8 cellular contexts compared by ENCODE assay signal in genomic region chr16:87951550-87952538, GRCh38. TPM values are rescaled to one million over a fixed set of nuclear protein-coding genes. Genes with fewer than 3 reads are reported as not detected.
DNase-seq lines count a peak whose midpoint lies in the region; ATAC-seq and TF ChIP-seq lines count a peak whose summit lies in the region.

No MANE protein-coding gene starts in this region.

- DNase-seq in CD14-positive monocyte (ENCODE audit: low spot score) = no peak
- DNase-seq in immature natural killer cell = no peak
- DNase-seq in stimulated activated effector memory CD8-positive, alpha-beta T cell treated with anti-CD3 and anti-CD28 coated beads, Interleukin-12 subunit alpha, Interleukin-12 subunit beta, amount 100 ng/mL, for 72 hours (ENCODE audit: low spot score in 2 of 2) = no peak
- DNase-seq in DMS153 treated with DMSO at 0.1 percent for 48 hours (lab: John Stamatoyannopoulos, UW; ENCODE audit: unreplicated experiment) = no peak

- H3K4me3 Mint-ChIP-seq in CD14-positive monocyte (peak overlapping the region; percentile 84 to 94), immature natural killer cell (peak overlapping the region; percentile 88 to 100 (median 100))
- peak overlapping the region; percentile 96 for H3K4me3 Mint-ChIP-seq in stimulated activated effector memory CD8-positive, alpha-beta T cell treated with anti-CD3 and anti-CD28 coated beads, Interleukin-12 subunit alpha, Interleukin-12 subunit beta, amount 100 ng/mL, for 72 hours

- H3K9me3 ChIP-seq in HUES64 (ENCODE audit: insufficient read depth, low read depth, low read length) = no peaks in the 10 kb centered on the region

- intact Hi-C loops in CD14-positive monocyte (cut with micrococcal nuclease) = loop anchor here (5.0 to 10.0 kb wide), 2 partner anchors 35 to 753 kb away; partner anchors contain the start of genes CTU2 (in 1 of the 2) and RNF166 (in 1 of the 2)

- no peaks in the 10 kb centered on the region for H3K27me3 ChIP-seq in HUES64 (ENCODE audit: insufficient read depth, low read length)

- H3K27me3 Mint-ChIP-seq in CD14-positive monocyte (ENCODE audit: low read depth in 3 of 3) (peaks cover 0 to 4% (median 0%) of the 10 kb centered on the region in 3 donors), immature natural killer cell (ENCODE audit: low read depth in 3 of 3) (peaks cover 4 to 18% (median 5%) of the 10 kb centered on the region in 3 donors)

- TF ChIP-seq CTCF in CD14-positive monocyte (IDR thresholded peaks at IDR 0.05) = peak; percentile 13

- no peak for ATAC-seq in stimulated activated effector memory CD8-positive, alpha-beta T cell treated with anti-CD3 and anti-CD28 coated beads, Interleukin-12 subunit alpha, Interleukin-12 subunit beta, amount 100 ng/mL, for 72 hours
- ATAC-seq in HG02763 (IDR thresholded peaks at IDR 0.05; ENCODE audit: unreplicated experiment) = no peak

- H3K36me3 Mint-ChIP-seq in CD14-positive monocyte (peaks cover 10 to 11% of the 10 kb centered on the region in 2 donors), immature natural killer cell (peaks cover 0 to 15% (median 0%) of the 10 kb centered on the region in 3 donors)
- H3K36me3 Mint-ChIP-seq in stimulated activated effector memory CD8-positive, alpha-beta T cell treated with anti-CD3 and anti-CD28 coated beads, Interleukin-12 subunit alpha, Interleukin-12 subunit beta, amount 100 ng/mL, for 72 hours = peaks cover 54% of the 10 kb centered on the region

- peak overlapping the region; percentile 96 to 100 (median 97) for H3K27ac Mint-ChIP-seq in CD14-positive monocyte
- peak overlapping the region; percentile 91 to 100 (median 96) for H3K27ac Mint-ChIP-seq in immature natural killer cell
- peak overlapping the region; percentile 99 for H3K27ac Mint-ChIP-seq in stimulated activated effector memory CD8-positive, alpha-beta T cell treated with anti-CD3 and anti-CD28 coated beads, Interleukin-12 subunit alpha, Interleukin-12 subunit beta, amount 100 ng/mL, for 72 hours

- peaks cover 19% of the 10 kb centered on the region for H3K36me3 ChIP-seq in HUES64 (ENCODE audit: insufficient read depth, low read length)

- TF ChIP-seq POLR2A in GM19193 (IDR thresholded peaks at IDR 0.05; ENCODE audit: extremely low read depth, insufficient read depth, insufficient read length) = peak; percentile 74

- peaks cover 0 to 2% (median 0%) of the 10 kb centered on the region in 7 donors for H3K9me3 Mint-ChIP-seq in CD14-positive monocyte
- no peaks in the 10 kb centered on the region for H3K9me3 Mint-ChIP-seq in immature natural killer cell
- no peaks in the 10 kb centered on the region for H3K9me3 Mint-ChIP-seq in stimulated activated effector memory CD8-positive, alpha-beta T cell treated with anti-CD3 and anti-CD28 coated beads, Interleukin-12 subunit alpha, Interleukin-12 subunit beta, amount 100 ng/mL, for 72 hours

- peak overlapping the region; percentile 96 for H3K27ac ChIP-seq in HUES64 (ENCODE audit: low read depth, low read length)
- peak overlapping the region; percentile 93 for H3K27ac ChIP-seq in adipose tissue (ENCODE audit: low read depth, low read length)

- H3K4me1 Mint-ChIP-seq in CD14-positive monocyte = peaks cover 74% of the 10 kb centered on the region
- H3K4me1 Mint-ChIP-seq in immature natural killer cell = peaks cover 55 to 58% of the 10 kb centered on the region in 2 donors
- peaks cover 52% of the 10 kb centered on the region for H3K4me1 Mint-ChIP-seq in stimulated activated effector memory CD8-positive, alpha-beta T cell treated with anti-CD3 and anti-CD28 coated beads, Interleukin-12 subunit alpha, Interleukin-12 subunit beta, amount 100 ng/mL, for 72 hours

- H3K4me1 ChIP-seq in HUES64 (ENCODE audit: insufficient read depth, low read length) = peaks cover 5% of the 10 kb centered on the region; the same call in 1 of the 2 replicates

- H3K9ac ChIP-seq in HUES64 (ENCODE audit: low read depth, low read length) = peak overlapping the region; percentile 94

- peak overlapping the region; percentile 69 for H3K4me3 ChIP-seq in HUES64 (ENCODE audit: low read length)

- WGBS in HUES64 = 4% methylated on average over 82 of the region's 82 CpGs
- 2 to 3% (median 2%) methylated on average over 53 to 80 of the region's 82 CpGs for WGBS in adipose tissue, 3 donors

RNA-seq across cellular contexts. Expression of gene BANP, which starts 0.6 kb away (rescaled TPM):
- 10 to 100 TPM; 10.1 to 11.7 TPM for polyA plus RNA-seq in CD14-positive monocyte
- polyA plus RNA-seq in HUES64 (2013, experiment 1 of 2) = 12.3 TPM
- 11.1 TPM for polyA plus RNA-seq in HUES64 (2013, experiment 2 of 2)
- 10 to 100 TPM in 2 of 3 donors, 1 to 10 TPM in 1; 6.0 to 12.3 (median 11.7) TPM for polyA plus RNA-seq in adipose tissue
- 10 to 100 TPM in 2 of 3 donors, 1 to 10 TPM in 1; 6.3 to 19.4 (median 10.2) TPM for polyA plus RNA-seq in immature natural killer cell

RNA-seq across cellular contexts. Expression of gene CA5A, which starts 15.5 kb away (rescaled TPM):
- polyA plus RNA-seq in CD14-positive monocyte (not detected), adipose tissue (not detected), immature natural killer cell (not detected)
- not detected for polyA plus RNA-seq in HUES64 (2013, experiment 1 of 2)
- polyA plus RNA-seq in HUES64 (2013, experiment 2 of 2) = not detected
